13 cellular contexts compared by ENCODE assay signal in the genomic region with DNA sequence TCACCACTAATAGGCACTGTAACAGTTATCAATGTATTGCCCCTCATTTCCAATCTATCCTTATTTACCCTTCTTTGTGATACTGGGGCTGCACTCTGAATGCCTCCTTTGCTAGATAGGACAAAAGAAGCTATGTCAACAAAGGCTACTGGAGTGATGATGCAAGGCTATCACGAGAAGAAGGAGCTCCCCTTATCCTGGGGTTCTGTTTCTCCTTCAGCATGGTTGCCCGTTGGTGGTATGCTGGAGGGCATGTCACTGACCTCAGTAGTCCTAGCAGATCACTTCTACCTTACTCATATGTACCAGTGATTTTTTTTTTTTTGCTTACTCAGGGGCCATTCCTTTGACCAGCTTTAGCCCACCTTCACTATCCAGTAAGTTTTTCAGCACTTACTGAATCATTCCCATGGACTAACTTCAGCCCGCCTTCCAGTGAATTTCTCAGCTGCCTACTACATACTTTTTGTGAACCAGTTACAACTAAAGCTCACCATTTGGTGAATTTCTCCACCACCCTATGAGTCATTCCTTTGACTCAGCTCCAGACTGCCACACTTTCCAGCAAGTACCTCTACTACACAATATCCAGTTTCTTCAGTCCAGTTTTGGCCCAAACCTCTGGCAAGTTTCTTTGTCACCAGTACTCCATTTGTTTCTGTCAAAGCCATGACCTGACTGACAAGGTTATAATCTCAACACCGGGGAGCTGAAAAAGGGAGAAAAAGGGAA.
DNase-seq lines count a peak whose midpoint lies in the region; FAIRE-seq and TF ChIP-seq lines count a peak whose summit lies in the region.
"Had no signal": no experiment of that assay in that cellular context is flagged by ENCODE, and none has a peak within 500 bp of the region (broad histone marks: within the 10 kb centered on the region; RNA-seq: fewer than 3 reads in every experiment).

No MANE protein-coding gene starts in this region.

- H3K27me3 ChIP-seq in keratinocyte (ENCODE audit: control insufficient read depth, extremely low read depth, insufficient read depth, low read length): no peaks in the 10 kb centered on the region
- H3K27me3 ChIP-seq: neutrophil had no signal

- H3K9me1 ChIP-seq in keratinocyte (ENCODE audit: control insufficient read depth, extremely low read depth, insufficient read depth, low read length): no peaks in the 10 kb centered on the region

- no peaks in the 10 kb centered on the region for H3K4me1 Mint-ChIP-seq in activated T-helper 1 cell treated with anti-CD3 and anti-CD28 coated beads, Interleukin-12 subunit alpha, Interleukin-12 subunit beta, Interleukin-2, Interleukin-4 antibody, amounts not matched to agents 30 ng/mL and 10 ng/mL and 1 ng/mL, durations not matched to agents 14 hours and 24 hours and 36 hours (ENCODE audit: low read depth)
- H3K4me1 Mint-ChIP-seq: CD4-positive, CD25-positive, alpha-beta regulatory T cell had no signal

- no peak overlapping the region for H3K4me3 Mint-ChIP-seq in activated T-helper 1 cell treated with anti-CD3 and anti-CD28 coated beads, Interleukin-12 subunit alpha, Interleukin-12 subunit beta, Interleukin-2, Interleukin-4 antibody, amounts not matched to agents 30 ng/mL and 10 ng/mL and 1 ng/mL, durations not matched to agents 14 hours and 24 hours and 36 hours
- H3K4me3 Mint-ChIP-seq: activated T-cell treated with anti-CD3 and anti-CD28 coated beads, Interleukin-2, amount 50 U/mL, for 4 hours; CD4-positive, CD25-positive, alpha-beta regulatory T cell had no signal

- no peaks in the 10 kb centered on the region for H3K9me3 ChIP-seq in keratinocyte (ENCODE audit: control insufficient read depth, low read depth, low read length)
- H3K9me3 ChIP-seq: neutrophil had no signal

- no peaks in the 10 kb centered on the region for H3K79me2 ChIP-seq in keratinocyte (ENCODE audit: control insufficient read depth, insufficient read depth, low read length)

- DNase-seq in AG08396 (ENCODE audit: low spot score): peak; percentile 53
- DNase-seq in HTR-8/SVneo (ENCODE audit: insufficient read length, low spot score): peak; percentile 22
- DNase-seq in amniotic stem cell (lab: John Stamatoyannopoulos, UW): peak; percentile 41
- peak; percentile 15 for DNase-seq in keratinocyte (ENCODE audit: low read depth, low spot score)
- no peak for DNase-seq in putamen (ENCODE audit: low spot score)
- no peak for DNase-seq in activated T-helper 1 cell treated with anti-CD3 and anti-CD28 coated beads, Interleukin-12 subunit alpha, Interleukin-12 subunit beta, Interleukin-2, Interleukin-4 antibody, amounts not matched to agents 30 ng/mL and 10 ng/mL and 1 ng/mL, durations not matched to agents 14 hours and 24 hours and 36 hours (ENCODE audit: low spot score)
- DNase-seq in NOMO-1 (lab: John Stamatoyannopoulos, UW; ENCODE audit: unreplicated experiment in 2 of 2): no peak
- DNase-seq in iPS-NIHi11 (ENCODE audit: low spot score): no peak
- DNase-seq: activated T-cell treated with anti-CD3 and anti-CD28 coated beads, Interleukin-2, amount 50 U/mL, for 4 hours; CD4-positive, CD25-positive, alpha-beta regulatory T cell; NCI-H526 treated with DMSO at 0.1 percent for 48 hours had no signal

- TF ChIP-seq CTCF in keratinocyte (optimal IDR thresholded peaks at IDR 0.05 in 1 of 3, IDR thresholded peaks at IDR 0.05 in 1 of 3, conservative IDR thresholded peaks at IDR 0.05 in 1 of 3; ENCODE audit: extremely low read depth in 1 of 3, insufficient read depth in 2 of 3, low read length in 3 of 3): no peak

- H3K36me3 ChIP-seq in keratinocyte (ENCODE audit: control insufficient read depth in 2 of 2, extremely low read depth in 1 of 2, insufficient read depth in 2 of 2, low read length in 2 of 2): no peaks in the 10 kb centered on the region
- H3K36me3 ChIP-seq: neutrophil had no signal

- H3K9me3 Mint-ChIP-seq in activated T-helper 1 cell treated with anti-CD3 and anti-CD28 coated beads, Interleukin-12 subunit alpha, Interleukin-12 subunit beta, Interleukin-2, Interleukin-4 antibody, amounts not matched to agents 30 ng/mL and 10 ng/mL and 1 ng/mL, durations not matched to agents 14 hours and 24 hours and 36 hours: peaks cover 4% of the 10 kb centered on the region

- no peak overlapping the region for H3K4me3 ChIP-seq in keratinocyte (ENCODE audit: control insufficient read depth in 2 of 3, extremely low read depth in 1 of 3, insufficient read depth in 2 of 3, low read depth in 1 of 3, low read length in 3 of 3)

- no peak overlapping the region for H3K27ac Mint-ChIP-seq in activated T-helper 1 cell treated with anti-CD3 and anti-CD28 coated beads, Interleukin-12 subunit alpha, Interleukin-12 subunit beta, Interleukin-2, Interleukin-4 antibody, amounts not matched to agents 30 ng/mL and 10 ng/mL and 1 ng/mL, durations not matched to agents 14 hours and 24 hours and 36 hours
- H3K27ac Mint-ChIP-seq: CD4-positive, CD25-positive, alpha-beta regulatory T cell had no signal

- peaks cover 4% of the 10 kb centered on the region for H3K4me1 ChIP-seq in keratinocyte (ENCODE audit: control insufficient read depth, extremely low read depth, insufficient read depth, low read length)

- FAIRE-seq in HTR-8/SVneo (lab: Jason Lieb, UNC) (no peak), keratinocyte (lab: Jason Lieb, UNC) (peak; percentile 76)
- FAIRE-seq: TTC549 had no signal

- no peaks in the 10 kb centered on the region for H3K36me3 Mint-ChIP-seq in activated T-helper 1 cell treated with anti-CD3 and anti-CD28 coated beads, Interleukin-12 subunit alpha, Interleukin-12 subunit beta, Interleukin-2, Interleukin-4 antibody, amounts not matched to agents 30 ng/mL and 10 ng/mL and 1 ng/mL, durations not matched to agents 14 hours and 24 hours and 36 hours (ENCODE audit: low read depth)
- H3K36me3 Mint-ChIP-seq: CD4-positive, CD25-positive, alpha-beta regulatory T cell had no signal

- no peaks in the 10 kb centered on the region for H4K20me1 ChIP-seq in keratinocyte (ENCODE audit: control insufficient read depth, extremely low read depth, insufficient read depth, low read length)

- no peak overlapping the region for H3K27ac ChIP-seq in keratinocyte (ENCODE audit: control insufficient read depth, insufficient read depth, low read length)
- H3K27ac ChIP-seq: neutrophil had no signal

- dilution Hi-C loops in keratinocyte (cut with MboI; ENCODE audit: extremely low pct_ligation_motif_present, low sequenced_read_pairs): no loop called here

- H3K4me2 ChIP-seq in keratinocyte (ENCODE audit: control insufficient read depth, extremely low read depth, insufficient read depth, low read depth, low read length): no peak overlapping the region

- no peaks in the 10 kb centered on the region for H3K27me3 Mint-ChIP-seq in activated T-helper 1 cell treated with anti-CD3 and anti-CD28 coated beads, Interleukin-12 subunit alpha, Interleukin-12 subunit beta, Interleukin-2, Interleukin-4 antibody, amounts not matched to agents 30 ng/mL and 10 ng/mL and 1 ng/mL, durations not matched to agents 14 hours and 24 hours and 36 hours (ENCODE audit: insufficient read depth)
- H3K27me3 Mint-ChIP-seq: CD4-positive, CD25-positive, alpha-beta regulatory T cell had no signal

- H2AFZ ChIP-seq in keratinocyte (ENCODE audit: control insufficient read depth, low read length): no peak overlapping the region

- H3K9ac ChIP-seq in keratinocyte (ENCODE audit: control insufficient read depth, extremely low read depth, insufficient read depth, low read length): no peak overlapping the region

- intact Hi-C loops in activated T-helper 1 cell treated with anti-CD3 and anti-CD28 coated beads, Interleukin-12 subunit alpha, Interleukin-12 subunit beta, Interleukin-2, Interleukin-4 antibody, amounts not matched to agents 30 ng/mL and 10 ng/mL and 1 ng/mL, durations not matched to agents 14 hours and 24 hours and 36 hours (cut with micrococcal nuclease): no loop called here

Comparison
In these comparisons a context has a peak if more than half of its experiments do, and no peak if none do; other contexts are left out.
1. DNase-seq: peak in AG08396 (single experiment), HTR-8/SVneo (single experiment), amniotic stem cell (single experiment) and keratinocyte (single experiment); none in putamen (single experiment), activated T-helper 1 cell treated with anti-CD3 and anti-CD28 coated beads, Interleukin-12 subunit alpha, Interleukin-12 subunit beta, Interleukin-2, Interleukin-4 antibody, amounts not matched to agents 30 ng/mL and 10 ng/mL and 1 ng/mL, durations not matched to agents 14 hours and 24 hours and 36 hours (single experiment), NOMO-1 (0 of 2) and iPS-NIHi11 (single experiment).